Comparison of ENCODE assay signal across 9 cellular contexts in the genomic region with DNA sequence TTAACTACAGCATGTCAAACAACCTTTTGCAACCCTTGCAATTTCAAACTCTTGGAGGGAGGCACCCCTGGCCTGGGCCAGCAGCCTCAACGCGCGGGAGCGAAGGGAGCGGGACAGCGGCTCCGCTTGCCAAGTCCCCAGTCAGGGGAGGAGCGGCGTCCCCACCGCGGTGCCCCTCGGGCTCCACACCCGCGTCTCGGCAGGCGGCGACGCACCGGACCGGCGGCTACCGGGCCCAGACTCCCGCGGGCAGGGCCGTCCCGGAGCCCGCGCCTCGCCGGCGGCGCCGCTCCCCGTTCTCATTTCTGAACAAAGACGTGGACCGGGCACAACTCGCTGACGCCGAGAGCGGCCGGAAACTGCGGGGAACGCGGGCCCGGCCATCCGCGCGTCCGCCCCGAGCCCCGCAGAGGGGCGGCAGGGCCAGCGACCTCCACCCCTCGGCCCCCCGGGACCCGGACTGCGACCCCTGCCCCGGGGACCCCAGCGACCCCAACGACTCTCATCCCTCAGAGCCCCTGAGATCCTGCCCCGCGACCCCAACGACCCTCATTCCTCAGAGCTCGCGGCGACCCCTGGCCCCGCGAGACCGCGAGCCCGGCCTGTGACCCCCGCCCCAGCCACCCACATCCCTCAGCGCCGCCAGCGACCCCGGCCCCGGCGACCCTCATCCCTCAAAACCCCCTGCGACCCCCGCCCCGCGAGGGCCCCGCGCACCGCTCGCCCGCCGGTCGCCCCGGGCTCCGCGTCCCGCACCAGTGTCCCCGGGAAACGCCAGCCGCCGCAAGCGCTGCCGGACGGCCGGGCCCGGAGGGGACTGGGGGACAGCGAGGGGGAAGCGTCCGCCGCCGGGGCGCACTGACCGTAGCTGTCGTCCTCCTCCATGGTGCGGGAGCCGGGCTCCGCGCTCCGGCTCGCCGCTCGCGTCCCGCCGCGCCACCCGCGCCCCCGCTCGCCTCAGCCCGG. TPM values are rescaled to one million over a fixed set of nuclear protein-coding genes. Genes with fewer than 3 reads are reported as not detected.
DNase-seq lines count a peak whose midpoint lies in the region; ATAC-seq, FAIRE-seq and TF ChIP-seq lines count a peak whose summit lies in the region.
"Had no signal": no experiment of that assay in that cellular context is flagged by ENCODE, and none has a peak within 500 bp of the region (broad histone marks: within the 10 kb centered on the region; RNA-seq: fewer than 3 reads in every experiment).

Gene CYTH1 (minus strand): TSS at position 935 of the 966 bp plus-strand sequence. CDS start 50 bp downstream, at position 885.

- H3K4me3 ChIP-seq in SJSA1 (peak within 1 kb of the TSS; percentile 99), bronchial epithelial cell (ENCODE audit: low read depth, low read length) (peak within 1 kb of the TSS; percentile 86), keratinocyte (ENCODE audit: control insufficient read depth in 2 of 3, extremely low read depth in 1 of 3, insufficient read depth in 2 of 3, low read depth in 1 of 3, low read length in 3 of 3) (peak within 1 kb of the TSS; percentile 68 to 83 (median 77)), small intestine (ENCODE audit: low read depth in 1 of 2, low read length in 2 of 2) (peak within 1 kb of the TSS; percentile 91 to 99)

- H4K20me1 ChIP-seq in keratinocyte (ENCODE audit: control insufficient read depth, extremely low read depth, insufficient read depth, low read length): no peaks in the 10 kb centered on the region

- H3K9me3 ChIP-seq in SJSA1 (replicated peaks): peaks cover 4% of the 10 kb centered on the region; the same call in 1 of the 2 replicates
- H3K9me3 ChIP-seq in keratinocyte (ENCODE audit: control insufficient read depth, low read depth, low read length): no peaks in the 10 kb centered on the region
- no peaks in the 10 kb centered on the region for H3K9me3 ChIP-seq in small intestine (ENCODE audit: control insufficient read depth, low read depth)

- DNase-seq in NCI-H146 (lab: John Stamatoyannopoulos, UW) (peak; percentile 8), NCI-H146 treated with DMSO at 0.1 percent for 48 hours (lab: John Stamatoyannopoulos, UW; ENCODE audit: unreplicated experiment) (no peak), SJSA1 (ENCODE audit: low read depth in 1 of 2, low spot score in 2 of 2) (peak in 1 of 2 experiments; percentile 54), bronchial epithelial cell (ENCODE audit: low read depth) (no peak), keratinocyte (ENCODE audit: low read depth, low spot score) (no peak), small intestine (peak; percentile 33), OCI-M2 (lab: John Stamatoyannopoulos, UW; ENCODE audit: unreplicated experiment) (no peak)

- H2AFZ ChIP-seq in keratinocyte (ENCODE audit: control insufficient read depth, low read length): peak within 1 kb of the TSS; percentile 73

- peak; percentile 22 for ATAC-seq in HG02885 (IDR thresholded peaks at IDR 0.05; ENCODE audit: poor library complexity, unreplicated experiment)

- no peak for TF ChIP-seq CTCF in bronchial epithelial cell (IDR thresholded peaks at IDR 0.05; ENCODE audit: insufficient read depth, low read length, severe bottlenecking)
- no peak for TF ChIP-seq CTCF in keratinocyte (optimal IDR thresholded peaks at IDR 0.05 in 1 of 3, IDR thresholded peaks at IDR 0.05 in 1 of 3, conservative IDR thresholded peaks at IDR 0.05 in 1 of 3; ENCODE audit: extremely low read depth in 1 of 3, insufficient read depth in 2 of 3, low read length in 3 of 3)

- 0 to 1% (median 1%) methylated on average over 35 to 127 of the region's 127 CpGs for WGBS in small intestine, 3 donors

- no peaks in the 10 kb centered on the region for H3K9me1 ChIP-seq in keratinocyte (ENCODE audit: control insufficient read depth, extremely low read depth, insufficient read depth, low read length)

- H3K79me2 ChIP-seq in keratinocyte (ENCODE audit: control insufficient read depth, insufficient read depth, low read length): peaks cover 36% of the 10 kb centered on the region

- H3K27ac ChIP-seq in SJSA1: peak within 1 kb of the TSS; percentile 51
- H3K27ac ChIP-seq in keratinocyte (ENCODE audit: control insufficient read depth, insufficient read depth, low read length): peak within 1 kb of the TSS; percentile 85
- H3K27ac ChIP-seq in small intestine (ENCODE audit: low read depth in 1 of 2, low read length in 1 of 2): peak within 1 kb of the TSS; percentile 81 to 97

- H3K27me3 ChIP-seq in SJSA1 (replicated peaks) (no peaks in the 10 kb centered on the region), bronchial epithelial cell (ENCODE audit: control insufficient read depth, insufficient read depth, low read length) (no peaks in the 10 kb centered on the region), keratinocyte (ENCODE audit: control insufficient read depth, extremely low read depth, insufficient read depth, low read length) (no peaks in the 10 kb centered on the region), small intestine (ENCODE audit: control insufficient read depth in 2 of 2, insufficient read depth in 2 of 2, low read length in 2 of 2) (no peaks in the 10 kb centered on the region)

- no peak for FAIRE-seq in bronchial epithelial cell (lab: Jason Lieb, UNC)
- FAIRE-seq in keratinocyte (lab: Jason Lieb, UNC): no peak
- no peak for FAIRE-seq in small intestine (lab: Jason Lieb, UNC)
- FAIRE-seq: G401.6 had no signal

- H3K4me1 ChIP-seq in SJSA1 (replicated peaks) (peaks cover 15% of the 10 kb centered on the region), keratinocyte (ENCODE audit: control insufficient read depth, extremely low read depth, insufficient read depth, low read length) (peaks cover 12% of the 10 kb centered on the region), small intestine (ENCODE audit: control insufficient read depth in 2 of 2, insufficient read depth in 1 of 2, low read depth in 1 of 2, low read length in 1 of 2) (peaks cover 0 to 4% of the 10 kb centered on the region in 2 donors)

- H3K36me3 ChIP-seq in SJSA1 (peaks cover 9% of the 10 kb centered on the region), bronchial epithelial cell (ENCODE audit: control insufficient read depth, insufficient read depth, low read length) (no peaks in the 10 kb centered on the region), keratinocyte (ENCODE audit: control insufficient read depth in 2 of 2, extremely low read depth in 1 of 2, insufficient read depth in 2 of 2, low read length in 2 of 2) (no peaks in the 10 kb centered on the region), small intestine (ENCODE audit: control insufficient read depth in 2 of 2, insufficient read depth in 2 of 2, low read length in 2 of 2) (no peaks in the 10 kb centered on the region)

- peak within 1 kb of the TSS; percentile 88 for H3K9ac ChIP-seq in keratinocyte (ENCODE audit: control insufficient read depth, extremely low read depth, insufficient read depth, low read length)

- dilution Hi-C loops in keratinocyte (cut with MboI; ENCODE audit: extremely low pct_ligation_motif_present, low sequenced_read_pairs): no loop called here

- peak within 1 kb of the TSS; percentile 97 for H3K4me2 ChIP-seq in keratinocyte (ENCODE audit: control insufficient read depth, extremely low read depth, insufficient read depth, low read depth, low read length)

RNA-seq across cellular contexts. Expression of gene CYTH1, which starts in this region (rescaled TPM):
- total RNA-seq in SJSA1 (2014; rRNA removed; shearing (Covaris generic)): 14.6 and 18.9 TPM in 2 replicates
- 35.5 and 44.8 TPM in 2 replicates for total RNA-seq in bronchial epithelial cell
- 27.7 to 28.3 TPM (median 28.2 TPM) in 3 replicates for polyA plus RNA-seq in keratinocyte
- 98.7 TPM for polyA plus RNA-seq in keratinocyte (2011; ENCODE audit: low read depth)
- 21.0 and 24.8 TPM in 2 replicates for polyA plus RNA-seq in keratinocyte (2011; cell fraction: cytosol; rRNA removed)
- polyA plus RNA-seq in keratinocyte (2011; cell fraction: nucleus; rRNA removed): 105 and 110 TPM in 2 replicates
- polyA plus RNA-seq in keratinocyte (2012; ENCODE audit: low replicate concordance): 22.2 and 26.4 TPM in 2 replicates
- polyA minus RNA-seq in keratinocyte: 23.2 to 43.0 TPM (median 23.9 TPM) in 3 replicates
- polyA minus RNA-seq in keratinocyte (2011; cell fraction: cytosol; rRNA and poly(A)+ RNA removed): 20.5 TPM
- polyA minus RNA-seq in keratinocyte (2011; cell fraction: nucleus; rRNA and poly(A)+ RNA removed): 34.0 and 50.7 TPM in 2 replicates
- 10 to 100 TPM; 37.6 to 46.3 (median 38.6) TPM for polyA plus RNA-seq in small intestine

Comparison
In these comparisons a context has a peak if more than half of its experiments do, and no peak if none do; other contexts are left out.
1. DNase-seq: peak in NCI-H146 (single experiment) and small intestine (single experiment); none in NCI-H146 treated with DMSO at 0.1 percent for 48 hours (single experiment), bronchial epithelial cell (single experiment), keratinocyte (single experiment) and OCI-M2 (single experiment).
2. Peak in every context shown above with its lines, with median percentiles within 50 percentile points of each other: H3K27ac ChIP-seq and H3K4me3 ChIP-seq.